13 cellular contexts compared by ENCODE assay signal in the genomic region with DNA sequence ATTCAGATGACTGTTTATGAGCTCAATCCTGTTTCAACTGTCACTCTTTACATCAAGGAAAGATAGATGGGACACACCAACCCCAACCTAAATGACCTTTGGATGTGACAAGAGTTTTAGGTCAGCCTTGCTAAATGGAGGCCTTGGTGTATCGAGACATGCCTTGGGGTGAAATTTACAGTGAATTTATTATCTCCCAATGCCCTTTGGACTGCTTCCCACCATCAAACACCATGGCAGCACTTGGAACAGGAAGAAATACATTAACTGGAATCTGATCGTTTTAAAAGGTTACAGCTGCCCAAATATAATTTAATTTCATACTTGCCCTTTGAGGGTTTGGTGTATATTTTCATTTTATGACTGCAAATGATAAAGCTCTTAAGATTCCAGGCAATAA.
"Had no signal": no experiment of that assay in that cellular context is flagged by ENCODE, and none has a peak within 500 bp of the region (broad histone marks: within the 10 kb centered on the region; RNA-seq: fewer than 3 reads in every experiment).

No MANE protein-coding gene starts in this region.

- H3K27ac ChIP-seq: body of pancreas, gastroesophageal sphincter, sigmoid colon had no signal

- ATAC-seq: body of pancreas, gastroesophageal sphincter had no signal

- DNase-seq: activated B cell treated with CpG ODN at 0.5 μM for 24 hours; activated CD4-positive, alpha-beta T cell treated with anti-CD3 and anti-CD28 coated beads, Interleukin-2, amount 50 U/mL, for 1 hour; activated effector memory CD4-positive, alpha-beta T cell treated with Interleukin-2 at 50 U/mL for 16 hours; body of pancreas; central memory CD4-positive, alpha-beta T cell; cortex of kidney; effector CD8-positive, alpha-beta T cell; kidney; sigmoid colon; stimulated activated CD4-positive, alpha-beta T cell treated with anti-CD3 and anti-CD28 coated beads, Interleukin-12 subunit alpha, Interleukin-12 subunit beta, amount 100 ng/mL, for 4 hours; stimulated activated naive CD4-positive, alpha-beta T cell treated with Interleukin-2 at 50 U/mL for 16 hours had no signal

- H3K27me3 ChIP-seq: gastroesophageal sphincter, sigmoid colon had no signal

- H3K4me1 ChIP-seq: body of pancreas, gastroesophageal sphincter had no signal

- H3K9me3 ChIP-seq: body of pancreas, gastroesophageal sphincter, sigmoid colon had no signal

- H3K36me3 ChIP-seq: gastroesophageal sphincter, sigmoid colon had no signal

- FAIRE-seq: TTC549 had no signal

- H3K4me3 ChIP-seq: body of pancreas, gastroesophageal sphincter, sigmoid colon had no signal
